8 cellular contexts compared by ENCODE assay signal in genomic region chr1:155207578-155208405, GRCh38. TPM values are rescaled to one million over a fixed set of nuclear protein-coding genes. Genes with fewer than 3 reads are reported as not detected.
DNase-seq lines count a peak whose midpoint lies in the region; ATAC-seq lines count a peak whose summit lies in the region.

THBS3 (minus strand) TSS chr1:155207897; CDS start chr1:155207876, 21 bp downstream.

- no peaks in the 10 kb centered on the region for H3K9me3 ChIP-seq in adipocyte (ENCODE audit: control insufficient read depth, low read length)

- DNase-seq in DMS79 treated with DMSO at 0.1 percent for 48 hours (lab: John Stamatoyannopoulos, UW) (peak; percentile 51), NCI-H1417 treated with DMSO at 0.1 percent for 48 hours (lab: John Stamatoyannopoulos, UW) (peak; percentile 33), adipocyte (ENCODE audit: low read depth) (peak; percentile 70), left cardiac atrium (peak; percentile 71), posterior vena cava (ENCODE audit: low spot score) (peak; percentile 89), AML-193 (lab: John Stamatoyannopoulos, UW) (no peak)

- H3K27me3 ChIP-seq in adipocyte (replicated peaks; ENCODE audit: control insufficient read depth, insufficient read depth, low read length): no peaks in the 10 kb centered on the region

- H3K4me1 ChIP-seq in adipocyte (ENCODE audit: control insufficient read depth, insufficient read depth, low read length): peaks cover 23% of the 10 kb centered on the region

- peaks cover 10% of the 10 kb centered on the region for H3K36me3 ChIP-seq in adipocyte (ENCODE audit: control insufficient read depth, insufficient read depth, low read length, severe bottlenecking)

- intact Hi-C loops in left cardiac atrium (cut with DNase I) (no loop called here), posterior vena cava (cut with DNase I) (loop anchor here in 1 of 2 donors (2.0 kb wide), 1 partner anchor 19 kb away; no protein-coding TSS in a partner anchor)

- H3K9ac ChIP-seq in adipocyte (ENCODE audit: low read length): peak within 1 kb of the TSS; percentile 97

- peak; percentile 10 to 23 for ATAC-seq in left cardiac atrium
- no peak for ATAC-seq in HG02610 (IDR thresholded peaks at IDR 0.05; ENCODE audit: unreplicated experiment)
- ATAC-seq in GM18868 (IDR thresholded peaks at IDR 0.05; ENCODE audit: unreplicated experiment): no peak

- H3K4me3 ChIP-seq in adipocyte (ENCODE audit: low read length): peak within 1 kb of the TSS; percentile 99

RNA-seq across cellular contexts. Expression of gene THBS3, which starts in this region (rescaled TPM):
- 10 to 100 TPM; 17.9 to 18.6 TPM for total RNA-seq in left cardiac atrium
- 10 to 100 TPM; 46.3 to 96.6 TPM for total RNA-seq in posterior vena cava

Comparison
In these comparisons a context has a peak if more than half of its experiments do, and no peak if none do; other contexts are left out.
1. DNase-seq: peak in DMS79 treated with DMSO at 0.1 percent for 48 hours (single experiment), NCI-H1417 treated with DMSO at 0.1 percent for 48 hours (single experiment), adipocyte (single experiment), left cardiac atrium (single experiment) and posterior vena cava (single experiment); none in AML-193 (0 of 2).
2. ATAC-seq: peak in left cardiac atrium (2 of 2); none in HG02610 (single experiment) and GM18868 (single experiment).